8 cellular contexts compared by ENCODE assay signal in the genomic region with DNA sequence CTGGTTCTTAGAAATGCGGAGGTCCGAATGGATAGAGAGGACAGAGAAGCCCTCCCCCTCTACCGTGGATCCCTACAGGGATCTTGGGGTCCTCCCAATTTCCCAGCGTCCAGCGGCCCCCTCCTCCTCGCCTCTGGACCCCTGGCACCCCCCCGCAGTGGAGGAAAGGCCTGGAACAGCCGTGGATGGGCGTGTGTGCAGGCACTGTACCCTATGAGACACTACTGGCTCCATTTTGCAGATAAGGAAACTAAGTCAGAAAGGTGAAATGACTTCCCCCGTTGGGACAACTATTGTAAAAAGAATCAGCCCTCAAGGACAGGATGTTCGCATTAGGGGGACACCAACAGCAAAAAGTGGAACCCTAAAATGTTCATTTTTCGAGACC. TPM values are rescaled to one million over a fixed set of nuclear protein-coding genes. Genes with fewer than 3 reads are reported as not detected.
DNase-seq lines count a peak whose midpoint lies in the region; ATAC-seq, FAIRE-seq and TF ChIP-seq lines count a peak whose summit lies in the region.

No MANE protein-coding gene starts in this region.

- no peak for TF ChIP-seq RAD21 in GM12878 (IDR thresholded peaks at IDR 0.05; ENCODE audit: insufficient read depth, low read depth, low read length)

- peak overlapping the region; percentile 56 for H3K4me2 ChIP-seq in GM12878 (ENCODE audit: control insufficient read depth, insufficient read depth)

- no peak for DNase-seq in activated T-cell treated with anti-CD3 and anti-CD28 coated beads, Interleukin-2, amount 50 U/mL, for 24 hours
- DNase-seq in activated T-cell treated with anti-CD3 and anti-CD28 coated beads for 4 hours (no peak), GM12878 (ENCODE audit: low read depth, low spot score) (no peak), lower lobe of right lung (no peak), thoracic aorta (ENCODE audit: low spot score) (no peak), NCI-H69 (lab: John Stamatoyannopoulos, UW) (no peak)
- DNase-seq in stimulated activated CD4-positive, alpha-beta T cell treated with anti-CD3 and anti-CD28 coated beads, Interleukin-12 subunit alpha, Interleukin-12 subunit beta, amount 100 ng/mL, for 4 hours = no peak

- peak overlapping the region; percentile 66; the same call in 1 of the 2 replicates for H3K4me3 ChIP-seq in GM12878
- peak overlapping the region; percentile 93 for H3K4me3 ChIP-seq in lower lobe of right lung
- peak overlapping the region; percentile 90 for H3K4me3 ChIP-seq in thoracic aorta

- BruUV-seq in GM12878 (replicated peaks; lab: Mats Ljungman, UMichigan) = no TSS peak

- H3K4me3 Mint-ChIP-seq in activated T-cell treated with anti-CD3 and anti-CD28 coated beads, Interleukin-2, amount 50 U/mL, for 24 hours = peak overlapping the region; percentile 70

- POLR2A ChIA-PET in GM12878 (lab: Charles Lee) = interaction anchor here (0.9 kb wide), 1 partner anchor 36 kb away, joined by 3 read pairs; no protein-coding TSS in a partner anchor

- ATAC-seq in GM12878 = no peak
- ATAC-seq in lower lobe of right lung = peak in 1 of 2 donors; percentile 1
- ATAC-seq in thoracic aorta (ENCODE audit: insufficient number of reproducible peaks, low FRiP score, low read depth) = no peak
- ATAC-seq in HG02759 (IDR thresholded peaks at IDR 0.05; ENCODE audit: unreplicated experiment) = no peak

- no peak for TF ChIP-seq EP300 in GM12878 (IDR thresholded peaks at IDR 0.05; ENCODE audit: borderline replicate concordance in 1 of 2, control insufficient read depth in 1 of 2, low read depth in 2 of 2, low read length in 2 of 2)

- peak overlapping the region; percentile 82; the same call in 1 of the 2 replicates for H2AFZ ChIP-seq in GM12878 (ENCODE audit: control insufficient read depth, low read depth, low read length)

- CTCF ChIA-PET in GM12878 (lab: Yijun Ruan, JAX) = interaction anchor here (2.2 kb wide), 1 partner anchor 40 kb away, joined by 9 read pairs; no protein-coding TSS in a partner anchor

- in situ Hi-C loops in GM12878 (cut with MboI) = no loop called here

- peaks cover 46% of the 10 kb centered on the region for H3K4me1 Mint-ChIP-seq in activated T-cell treated with anti-CD3 and anti-CD28 coated beads, Interleukin-2, amount 50 U/mL, for 24 hours (ENCODE audit: low read depth)

- intact Hi-C loops in GM12878 (cut with micrococcal nuclease; ENCODE audit: unreplicated experiment) = no loop called here
- intact Hi-C loops in lower lobe of right lung (cut with DNase I) = no loop called here

- FAIRE-seq in GM12878 (lab: Jason Lieb, UNC) = no peak

- TF ChIP-seq CTCF in GM12878 (IDR thresholded peaks at IDR 0.05 in 2 of 3, conservative IDR thresholded peaks at IDR 0.05 in 1 of 3; ENCODE audit: control insufficient read depth in 2 of 3, extremely low read depth in 1 of 3, insufficient read depth in 1 of 3, low read depth in 3 of 3, low read length in 3 of 3) = no peak
- TF ChIP-seq CTCF in lower lobe of right lung (IDR thresholded peaks at IDR 0.05) = no peak
- TF ChIP-seq CTCF in thoracic aorta (IDR thresholded peaks at IDR 0.05) = no peak

- H3K27me3 ChIP-seq in GM12878 (replicated peaks in 1 of 2; ENCODE audit: control insufficient read depth in 2 of 2, insufficient read depth in 2 of 2, low read length in 1 of 2) (no peaks in the 10 kb centered on the region), lower lobe of right lung (ENCODE audit: low read depth) (no peaks in the 10 kb centered on the region), thoracic aorta (replicated peaks; ENCODE audit: insufficient read depth) (no peaks in the 10 kb centered on the region)

- no peak overlapping the region for H3K27ac Mint-ChIP-seq in activated T-cell treated with anti-CD3 and anti-CD28 coated beads, Interleukin-2, amount 50 U/mL, for 24 hours

- peaks cover 23% of the 10 kb centered on the region for H3K4me1 ChIP-seq in GM12878 (ENCODE audit: control insufficient read depth, insufficient read depth, low read length)
- H3K4me1 ChIP-seq in lower lobe of right lung = peaks cover 32% of the 10 kb centered on the region
- H3K4me1 ChIP-seq in thoracic aorta (ENCODE audit: control insufficient read depth in 1 of 2, low read depth in 2 of 2) = peaks cover 19 to 34% of the 10 kb centered on the region in 2 donors

- no peaks in the 10 kb centered on the region for H3K9me3 Mint-ChIP-seq in activated T-cell treated with anti-CD3 and anti-CD28 coated beads, Interleukin-2, amount 50 U/mL, for 24 hours

- H3K9ac ChIP-seq in GM12878 (ENCODE audit: control insufficient read depth, insufficient read depth, low read length) = no peak overlapping the region

- peaks cover 35% of the 10 kb centered on the region for H3K79me2 ChIP-seq in GM12878 (ENCODE audit: control insufficient read depth, insufficient read depth, low read length)

- H3K9me3 ChIP-seq in GM12878 (replicated peaks; ENCODE audit: control insufficient read depth, insufficient read depth, low read length) = no peaks in the 10 kb centered on the region
- H3K9me3 ChIP-seq in lower lobe of right lung = no peaks in the 10 kb centered on the region
- H3K9me3 ChIP-seq in thoracic aorta = no peaks in the 10 kb centered on the region

- peaks cover 15% of the 10 kb centered on the region for H3K27me3 Mint-ChIP-seq in activated T-cell treated with anti-CD3 and anti-CD28 coated beads, Interleukin-2, amount 50 U/mL, for 24 hours

- H4K20me1 ChIP-seq in GM12878 (ENCODE audit: control insufficient read depth, insufficient read depth) = no peaks in the 10 kb centered on the region

- RAD21 ChIA-PET in GM12878 (lab: Charles Lee; ENCODE audit: unreplicated experiment) = no interaction called here

- no peak for TF ChIP-seq POLR2A in GM12878 (IDR thresholded peaks at IDR 0.05; ENCODE audit: low read depth, low read length)

- H3K36me3 ChIP-seq in GM12878 (ENCODE audit: control insufficient read depth in 2 of 2, insufficient read depth in 2 of 2, low read length in 1 of 2) (no peaks in the 10 kb centered on the region), lower lobe of right lung (no peaks in the 10 kb centered on the region), thoracic aorta (no peaks in the 10 kb centered on the region)

- H3K27ac ChIP-seq in GM12878 (ENCODE audit: control insufficient read depth, insufficient read depth) (no peak overlapping the region), lower lobe of right lung (peak overlapping the region; percentile 79), thoracic aorta (peak overlapping the region; percentile 88)

- peaks cover 5% of the 10 kb centered on the region for H3K36me3 Mint-ChIP-seq in activated T-cell treated with anti-CD3 and anti-CD28 coated beads, Interleukin-2, amount 50 U/mL, for 24 hours (ENCODE audit: low read depth)

- 23% methylated on average over 12 of the region's 12 CpGs for WGBS in GM12878 (ENCODE audit: insufficient coverage, insufficient replicate concordance, low lambda C conversion rate, missing lambda C conversion rate)

- SMC1A ChIA-PET in GM12878 (lab: Charles Lee; ENCODE audit: uncharacterized antibody, unreplicated experiment) = interaction anchor here (1.2 kb wide), 1 partner anchor 198 kb away, joined by 3 read pairs; no protein-coding TSS in a partner anchor

TF ChIP-seq in GM12878, 131 proteins besides CTCF, POLR2A, EP300 and RAD21 (continues in another document):
- no peak for TF ChIP-seq SMC3 (IDR thresholded peaks at IDR 0.05; ENCODE audit: borderline replicate concordance, low read length)
- no peak for TF ChIP-seq NFYA (IDR thresholded peaks at IDR 0.05; ENCODE audit: borderline replicate concordance, low read depth, low read length)
- no peak for TF ChIP-seq ESRRA (IDR thresholded peaks at IDR 0.05; ENCODE audit: low read length)
- TF ChIP-seq, protein P1, sequence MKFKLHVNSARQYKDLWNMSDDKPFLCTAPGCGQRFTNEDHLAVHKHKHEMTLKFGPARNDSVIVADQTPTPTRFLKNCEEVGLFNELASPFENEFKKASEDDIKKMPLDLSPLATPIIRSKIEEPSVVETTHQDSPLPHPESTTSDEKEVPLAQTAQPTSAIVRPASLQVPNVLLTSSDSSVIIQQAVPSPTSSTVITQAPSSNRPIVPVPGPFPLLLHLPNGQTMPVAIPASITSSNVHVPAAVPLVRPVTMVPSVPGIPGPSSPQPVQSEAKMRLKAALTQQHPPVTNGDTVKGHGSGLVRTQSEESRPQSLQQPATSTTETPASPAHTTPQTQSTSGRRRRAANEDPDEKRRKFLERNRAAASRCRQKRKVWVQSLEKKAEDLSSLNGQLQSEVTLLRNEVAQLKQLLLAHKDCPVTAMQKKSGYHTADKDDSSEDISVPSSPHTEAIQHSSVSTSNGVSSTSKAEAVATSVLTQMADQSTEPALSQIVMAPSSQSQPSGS (IDR thresholded peaks at IDR 0.05; ENCODE audit: low read length) = no peak
- no peak for TF ChIP-seq NR2C2 (IDR thresholded peaks at IDR 0.05; ENCODE audit: borderline replicate concordance, control insufficient read depth, insufficient read length, low read depth)
- no peak for TF ChIP-seq ZNF622 (IDR thresholded peaks at IDR 0.05)
- no peak for TF ChIP-seq RB1 (IDR thresholded peaks at IDR 0.05; ENCODE audit: borderline replicate concordance)

RNA-seq across cellular contexts. Expression of a gene that starts 0.9 kb away (rescaled TPM):
- total RNA-seq in GM12878 (2013; cell fraction: nucleolus; rRNA removed) = 36.4 and 44.3 TPM in 2 replicates
- total RNA-seq in GM12878 (2014; rRNA removed) (24.9 and 32.3 TPM in 2 replicates), GM12878 (2014; rRNA removed; fragmentation: Illumina TruSeq; extraction: Trizol) (18.4 and 21.5 TPM in 2 replicates), GM12878 (2021) (63.2 and 64.4 TPM in 2 replicates), lower lobe of right lung (72.3 TPM), thoracic aorta (10 to 100 TPM; 78.6 to 81.9 TPM)
- polyA plus RNA-seq in GM12878 (2011; ENCODE audit: low read depth) = 22.3 TPM
- polyA plus RNA-seq in GM12878 (2011; rRNA removed) (7.0 and 11.7 TPM in 2 replicates), GM12878 (2014; fragmentation: Illumina TruSeq; extraction: Trizol) (31.3 and 37.6 TPM in 2 replicates), GM12878 (2014; fragmentation: Nextera tagmentation; extraction: Ambion mirVana) (1 to 10 TPM; 2.7 to 5.6 TPM), GM12878 (2014; rRNA removed) (29.5 and 32.0 TPM in 2 replicates), GM12878 (2016; fragmentation: Nextera tagmentation; extraction: Ambion mirVana) (10 to 100 TPM in 1 of 2 experiments, 1 to 10 TPM in 1; 6.5 to 24.9 TPM)
- polyA plus RNA-seq in GM12878 (2011; cell fraction: cytosol; rRNA removed) = 18.3 and 21.7 TPM in 2 replicates
- 25.4 and 32.6 TPM in 2 replicates for polyA plus RNA-seq in GM12878 (2011; cell fraction: nucleus; rRNA removed)
- 46.2 and 49.9 TPM in 2 replicates for polyA plus RNA-seq in GM12878 (2012)
- 14.1 and 17.1 TPM in 2 replicates for polyA minus RNA-seq in GM12878 (2011; rRNA and poly(A)+ RNA removed)
- polyA minus RNA-seq in GM12878 (2011; cell fraction: cytosol; rRNA and poly(A)+ RNA removed) = 16.7 and 19.6 TPM in 2 replicates
- polyA minus RNA-seq in GM12878 (2011; cell fraction: nucleus; rRNA and poly(A)+ RNA removed) = 6.3 and 11.1 TPM in 2 replicates
